1 cellular context compared by ENCODE assay signal in the genomic region with DNA sequence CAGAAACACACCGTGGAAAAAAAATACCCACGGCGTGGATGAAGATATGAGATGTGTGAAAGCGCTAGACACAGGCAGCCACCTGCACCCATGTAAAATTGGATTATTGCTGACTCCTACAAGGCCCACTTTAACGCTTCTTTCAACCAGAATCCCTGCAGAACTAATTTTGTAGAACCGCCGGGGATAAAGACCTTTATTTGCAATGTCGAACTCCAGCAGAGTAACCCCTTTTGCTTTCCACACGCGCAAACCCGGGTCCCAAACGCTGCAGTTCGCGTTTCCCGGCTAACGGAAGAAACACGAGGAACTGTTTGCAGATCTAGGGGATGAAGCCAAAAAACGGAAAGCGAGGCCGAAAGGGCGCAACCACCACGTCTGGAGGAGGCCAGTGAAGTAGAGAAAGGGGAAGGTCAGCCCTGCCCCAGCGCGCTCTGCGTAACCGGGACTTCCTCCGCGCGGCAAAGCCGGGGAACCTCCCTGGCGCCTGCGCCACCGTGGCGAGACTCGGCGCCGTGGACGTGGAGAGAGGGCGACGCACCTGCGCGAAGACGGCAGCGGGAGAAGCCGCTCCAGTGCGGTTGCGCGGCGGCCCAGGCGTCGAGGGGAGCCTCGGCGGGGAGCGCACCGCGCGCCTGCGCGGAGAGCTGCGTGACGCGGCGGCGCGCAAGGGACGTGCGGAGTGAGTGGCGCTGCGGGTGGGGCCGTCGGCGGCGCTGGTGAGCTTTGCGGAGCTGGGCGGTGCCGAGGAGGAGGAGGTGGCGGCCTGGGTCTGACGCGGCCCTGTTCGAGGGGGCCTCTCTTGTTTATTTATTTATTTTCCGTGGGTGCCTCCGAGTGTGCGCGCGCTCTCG.
TF ChIP-seq lines count a peak whose summit lies in the region.

A gene (plus strand): TSS at position 729 of the 854 bp plus-strand sequence. CDS start 295 bp downstream, outside the sequence.

TF ChIP-seq in HepG2, 621 proteins besides CTCF, POLR2A, EP300 and RAD21 (continued from another document and continues in another):
- TF ChIP-seq, protein P1, sequence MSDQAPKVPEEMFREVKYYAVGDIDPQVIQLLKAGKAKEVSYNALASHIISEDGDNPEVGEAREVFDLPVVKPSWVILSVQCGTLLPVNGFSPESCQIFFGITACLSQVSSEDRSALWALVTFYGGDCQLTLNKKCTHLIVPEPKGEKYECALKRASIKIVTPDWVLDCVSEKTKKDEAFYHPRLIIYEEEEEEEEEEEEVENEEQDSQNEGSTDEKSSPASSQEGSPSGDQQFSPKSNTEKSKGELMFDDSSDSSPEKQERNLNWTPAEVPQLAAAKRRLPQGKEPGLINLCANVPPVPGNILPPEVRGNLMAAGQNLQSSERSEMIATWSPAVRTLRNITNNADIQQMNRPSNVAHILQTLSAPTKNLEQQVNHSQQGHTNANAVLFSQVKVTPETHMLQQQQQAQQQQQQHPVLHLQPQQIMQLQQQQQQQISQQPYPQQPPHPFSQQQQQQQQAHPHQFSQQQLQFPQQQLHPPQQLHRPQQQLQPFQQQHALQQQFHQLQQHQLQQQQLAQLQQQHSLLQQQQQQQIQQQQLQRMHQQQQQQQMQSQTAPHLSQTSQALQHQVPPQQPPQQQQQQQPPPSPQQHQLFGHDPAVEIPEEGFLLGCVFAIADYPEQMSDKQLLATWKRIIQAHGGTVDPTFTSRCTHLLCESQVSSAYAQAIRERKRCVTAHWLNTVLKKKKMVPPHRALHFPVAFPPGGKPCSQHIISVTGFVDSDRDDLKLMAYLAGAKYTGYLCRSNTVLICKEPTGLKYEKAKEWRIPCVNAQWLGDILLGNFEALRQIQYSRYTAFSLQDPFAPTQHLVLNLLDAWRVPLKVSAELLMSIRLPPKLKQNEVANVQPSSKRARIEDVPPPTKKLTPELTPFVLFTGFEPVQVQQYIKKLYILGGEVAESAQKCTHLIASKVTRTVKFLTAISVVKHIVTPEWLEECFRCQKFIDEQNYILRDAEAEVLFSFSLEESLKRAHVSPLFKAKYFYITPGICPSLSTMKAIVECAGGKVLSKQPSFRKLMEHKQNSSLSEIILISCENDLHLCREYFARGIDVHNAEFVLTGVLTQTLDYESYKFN (CRISPR knock-in tag; conservative IDR thresholded peaks at IDR 0.05) = peak; percentile 46; the same call in 1 of the 2 replicates
- TF ChIP-seq JUN (CRISPR knock-in tag; IDR thresholded peaks at IDR 0.05) (no peak), ATF7-NPFF (CRISPR knock-in tag; IDR thresholded peaks at IDR 0.05; ENCODE audit: low read depth) (peak; percentile 97), ELF3 (CRISPR knock-in tag; IDR thresholded peaks at IDR 0.05) (peak; percentile 79), TCF12 (IDR thresholded peaks at IDR 0.05) (no peak), TCF12 (CRISPR knock-in tag; IDR thresholded peaks at IDR 0.05) (peak; percentile 79), KLF6 (CRISPR knock-in tag; IDR thresholded peaks at IDR 0.05) (peak; percentile 42; the same call in 1 of the 2 replicates), THYN1 (CRISPR knock-in tag; IDR thresholded peaks at IDR 0.05; ENCODE audit: borderline replicate concordance, low read depth) (no peak), ZNF121 (CRISPR knock-in tag; IDR thresholded peaks at IDR 0.05) (no peak; the same call in 1 of the 2 replicates), SAP130 (CRISPR knock-in tag; IDR thresholded peaks at IDR 0.05; ENCODE audit: low read depth) (peak; percentile 91), ELF1 (CRISPR knock-in tag; IDR thresholded peaks at IDR 0.05) (peak; percentile 56), ETV5 (CRISPR knock-in tag; IDR thresholded peaks at IDR 0.05; ENCODE audit: borderline replicate concordance) (peak; percentile 68; the same call in 1 of the 2 replicates), MTA1 (CRISPR knock-in tag; IDR thresholded peaks at IDR 0.05; ENCODE audit: borderline replicate concordance) (peak; percentile 94; the same call in 1 of the 2 replicates), SMAD3 (CRISPR knock-in tag; IDR thresholded peaks at IDR 0.05) (peak; percentile 90), ZNF30 (CRISPR knock-in tag; IDR thresholded peaks at IDR 0.05) (no peak), NCOA2 (CRISPR knock-in tag; IDR thresholded peaks at IDR 0.05) (peak; percentile 19; the same call in 1 of the 2 replicates), CHD2 (IDR thresholded peaks at IDR 0.05; ENCODE audit: low read depth, low read length) (0 out of 2 replicates have a peak, but pooled peaks have one; percentile 18)
- TF ChIP-seq, protein P2, sequence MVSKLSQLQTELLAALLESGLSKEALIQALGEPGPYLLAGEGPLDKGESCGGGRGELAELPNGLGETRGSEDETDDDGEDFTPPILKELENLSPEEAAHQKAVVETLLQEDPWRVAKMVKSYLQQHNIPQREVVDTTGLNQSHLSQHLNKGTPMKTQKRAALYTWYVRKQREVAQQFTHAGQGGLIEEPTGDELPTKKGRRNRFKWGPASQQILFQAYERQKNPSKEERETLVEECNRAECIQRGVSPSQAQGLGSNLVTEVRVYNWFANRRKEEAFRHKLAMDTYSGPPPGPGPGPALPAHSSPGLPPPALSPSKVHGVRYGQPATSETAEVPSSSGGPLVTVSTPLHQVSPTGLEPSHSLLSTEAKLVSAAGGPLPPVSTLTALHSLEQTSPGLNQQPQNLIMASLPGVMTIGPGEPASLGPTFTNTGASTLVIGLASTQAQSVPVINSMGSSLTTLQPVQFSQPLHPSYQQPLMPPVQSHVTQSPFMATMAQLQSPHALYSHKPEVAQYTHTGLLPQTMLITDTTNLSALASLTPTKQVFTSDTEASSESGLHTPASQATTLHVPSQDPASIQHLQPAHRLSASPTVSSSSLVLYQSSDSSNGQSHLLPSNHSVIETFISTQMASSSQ (IDR thresholded peaks at IDR 0.05; ENCODE audit: low read depth) = peak; percentile 33; the same call in 1 of the 2 replicates
- TF ChIP-seq, protein P2 (CRISPR knock-in tag; IDR thresholded peaks at IDR 0.05; ENCODE audit: borderline replicate concordance) = peak; percentile 50; the same call in 1 of the 2 replicates
- TF ChIP-seq, protein P3, sequence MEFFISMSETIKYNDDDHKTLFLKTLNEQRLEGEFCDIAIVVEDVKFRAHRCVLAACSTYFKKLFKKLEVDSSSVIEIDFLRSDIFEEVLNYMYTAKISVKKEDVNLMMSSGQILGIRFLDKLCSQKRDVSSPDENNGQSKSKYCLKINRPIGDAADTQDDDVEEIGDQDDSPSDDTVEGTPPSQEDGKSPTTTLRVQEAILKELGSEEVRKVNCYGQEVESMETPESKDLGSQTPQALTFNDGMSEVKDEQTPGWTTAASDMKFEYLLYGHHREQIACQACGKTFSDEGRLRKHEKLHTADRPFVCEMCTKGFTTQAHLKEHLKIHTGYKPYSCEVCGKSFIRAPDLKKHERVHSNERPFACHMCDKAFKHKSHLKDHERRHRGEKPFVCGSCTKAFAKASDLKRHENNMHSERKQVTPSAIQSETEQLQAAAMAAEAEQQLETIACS (CRISPR knock-in tag; IDR thresholded peaks at IDR 0.05) = peak; percentile 87
- TF ChIP-seq, protein P4, sequence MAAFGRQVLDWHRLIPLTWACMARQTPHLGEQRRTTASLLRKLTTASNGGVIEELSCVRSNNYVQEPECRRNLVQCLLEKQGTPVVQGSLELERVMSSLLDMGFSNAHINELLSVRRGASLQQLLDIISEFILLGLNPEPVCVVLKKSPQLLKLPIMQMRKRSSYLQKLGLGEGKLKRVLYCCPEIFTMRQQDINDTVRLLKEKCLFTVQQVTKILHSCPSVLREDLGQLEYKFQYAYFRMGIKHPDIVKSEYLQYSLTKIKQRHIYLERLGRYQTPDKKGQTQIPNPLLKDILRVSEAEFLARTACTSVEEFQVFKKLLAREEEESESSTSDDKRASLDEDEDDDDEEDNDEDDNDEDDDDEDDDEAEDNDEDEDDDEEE (CRISPR knock-in tag; IDR thresholded peaks at IDR 0.05) = peak; percentile 94; the same call in 1 of the 2 replicates
- TF ChIP-seq, protein P5, sequence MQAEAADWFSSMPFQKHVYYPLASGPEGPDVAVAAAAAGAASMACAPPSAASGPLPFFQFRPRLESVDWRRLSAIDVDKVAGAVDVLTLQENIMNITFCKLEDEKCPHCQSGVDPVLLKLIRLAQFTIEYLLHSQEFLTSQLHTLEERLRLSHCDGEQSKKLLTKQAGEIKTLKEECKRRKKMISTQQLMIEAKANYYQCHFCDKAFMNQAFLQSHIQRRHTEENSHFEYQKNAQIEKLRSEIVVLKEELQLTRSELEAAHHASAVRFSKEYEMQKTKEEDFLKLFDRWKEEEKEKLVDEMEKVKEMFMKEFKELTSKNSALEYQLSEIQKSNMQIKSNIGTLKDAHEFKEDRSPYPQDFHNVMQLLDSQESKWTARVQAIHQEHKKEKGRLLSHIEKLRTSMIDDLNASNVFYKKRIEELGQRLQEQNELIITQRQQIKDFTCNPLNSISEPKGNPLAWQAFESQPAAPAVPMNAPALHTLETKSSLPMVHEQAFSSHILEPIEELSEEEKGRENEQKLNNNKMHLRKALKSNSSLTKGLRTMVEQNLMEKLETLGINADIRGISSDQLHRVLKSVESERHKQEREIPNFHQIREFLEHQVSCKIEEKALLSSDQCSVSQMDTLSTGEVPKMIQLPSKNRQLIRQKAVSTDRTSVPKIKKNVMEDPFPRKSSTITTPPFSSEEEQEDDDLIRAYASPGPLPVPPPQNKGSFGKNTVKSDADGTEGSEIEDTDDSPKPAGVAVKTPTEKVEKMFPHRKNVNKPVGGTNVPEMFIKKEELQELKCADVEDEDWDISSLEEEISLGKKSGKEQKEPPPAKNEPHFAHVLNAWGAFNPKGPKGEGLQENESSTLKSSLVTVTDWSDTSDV (CRISPR knock-in tag; IDR thresholded peaks at IDR 0.05) = peak; percentile 86; the same call in 1 of the 2 replicates
- TF ChIP-seq, protein P6, sequence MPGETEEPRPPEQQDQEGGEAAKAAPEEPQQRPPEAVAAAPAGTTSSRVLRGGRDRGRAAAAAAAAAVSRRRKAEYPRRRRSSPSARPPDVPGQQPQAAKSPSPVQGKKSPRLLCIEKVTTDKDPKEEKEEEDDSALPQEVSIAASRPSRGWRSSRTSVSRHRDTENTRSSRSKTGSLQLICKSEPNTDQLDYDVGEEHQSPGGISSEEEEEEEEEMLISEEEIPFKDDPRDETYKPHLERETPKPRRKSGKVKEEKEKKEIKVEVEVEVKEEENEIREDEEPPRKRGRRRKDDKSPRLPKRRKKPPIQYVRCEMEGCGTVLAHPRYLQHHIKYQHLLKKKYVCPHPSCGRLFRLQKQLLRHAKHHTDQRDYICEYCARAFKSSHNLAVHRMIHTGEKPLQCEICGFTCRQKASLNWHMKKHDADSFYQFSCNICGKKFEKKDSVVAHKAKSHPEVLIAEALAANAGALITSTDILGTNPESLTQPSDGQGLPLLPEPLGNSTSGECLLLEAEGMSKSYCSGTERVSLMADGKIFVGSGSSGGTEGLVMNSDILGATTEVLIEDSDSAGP (CRISPR knock-in tag; IDR thresholded peaks at IDR 0.05; ENCODE audit: borderline replicate concordance) = peak; percentile 88
- TF ChIP-seq, protein P7, sequence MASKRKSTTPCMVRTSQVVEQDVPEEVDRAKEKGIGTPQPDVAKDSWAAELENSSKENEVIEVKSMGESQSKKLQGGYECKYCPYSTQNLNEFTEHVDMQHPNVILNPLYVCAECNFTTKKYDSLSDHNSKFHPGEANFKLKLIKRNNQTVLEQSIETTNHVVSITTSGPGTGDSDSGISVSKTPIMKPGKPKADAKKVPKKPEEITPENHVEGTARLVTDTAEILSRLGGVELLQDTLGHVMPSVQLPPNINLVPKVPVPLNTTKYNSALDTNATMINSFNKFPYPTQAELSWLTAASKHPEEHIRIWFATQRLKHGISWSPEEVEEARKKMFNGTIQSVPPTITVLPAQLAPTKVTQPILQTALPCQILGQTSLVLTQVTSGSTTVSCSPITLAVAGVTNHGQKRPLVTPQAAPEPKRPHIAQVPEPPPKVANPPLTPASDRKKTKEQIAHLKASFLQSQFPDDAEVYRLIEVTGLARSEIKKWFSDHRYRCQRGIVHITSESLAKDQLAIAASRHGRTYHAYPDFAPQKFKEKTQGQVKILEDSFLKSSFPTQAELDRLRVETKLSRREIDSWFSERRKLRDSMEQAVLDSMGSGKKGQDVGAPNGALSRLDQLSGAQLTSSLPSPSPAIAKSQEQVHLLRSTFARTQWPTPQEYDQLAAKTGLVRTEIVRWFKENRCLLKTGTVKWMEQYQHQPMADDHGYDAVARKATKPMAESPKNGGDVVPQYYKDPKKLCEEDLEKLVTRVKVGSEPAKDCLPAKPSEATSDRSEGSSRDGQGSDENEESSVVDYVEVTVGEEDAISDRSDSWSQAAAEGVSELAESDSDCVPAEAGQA (IDR thresholded peaks at IDR 0.05; ENCODE audit: low read depth) = peak; percentile 68; the same call in 1 of the 2 replicates
- TF ChIP-seq, protein P7 (CRISPR knock-in tag; IDR thresholded peaks at IDR 0.05; ENCODE audit: borderline replicate concordance) = 0 out of 2 replicates have a peak, but pooled peaks have one; percentile 20
- TF ChIP-seq, protein P8, sequence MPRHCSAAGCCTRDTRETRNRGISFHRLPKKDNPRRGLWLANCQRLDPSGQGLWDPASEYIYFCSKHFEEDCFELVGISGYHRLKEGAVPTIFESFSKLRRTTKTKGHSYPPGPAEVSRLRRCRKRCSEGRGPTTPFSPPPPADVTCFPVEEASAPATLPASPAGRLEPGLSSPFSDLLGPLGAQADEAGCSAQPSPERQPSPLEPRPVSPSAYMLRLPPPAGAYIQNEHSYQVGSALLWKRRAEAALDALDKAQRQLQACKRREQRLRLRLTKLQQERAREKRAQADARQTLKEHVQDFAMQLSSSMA (CRISPR knock-in tag; IDR thresholded peaks at IDR 0.05) = peak; percentile 89; the same call in 1 of the 2 replicates
